Comparison of ENCODE assay signal across 27 cellular contexts in the genomic region with DNA sequence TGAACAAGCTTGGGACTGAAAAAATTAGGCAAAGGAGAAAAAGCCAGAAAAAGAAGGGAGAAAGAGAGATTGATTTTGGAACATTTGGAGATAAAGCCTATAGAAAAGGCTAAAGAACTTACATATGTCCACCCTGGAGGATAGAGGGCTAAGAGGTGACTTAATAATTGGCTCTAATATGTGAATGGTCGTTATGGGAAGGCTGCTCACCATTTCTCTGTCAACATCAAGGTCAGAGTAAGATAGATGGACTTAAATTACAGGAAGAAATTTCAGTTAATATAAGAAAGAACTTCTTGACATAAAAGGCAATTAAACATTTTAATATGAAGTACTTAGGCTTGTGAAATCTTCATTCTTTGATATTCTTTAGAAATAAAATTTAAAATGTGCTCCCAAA.
"Had no signal": no experiment of that assay in that cellular context is flagged by ENCODE, and none has a peak within 500 bp of the region (broad histone marks: within the 10 kb centered on the region; RNA-seq: fewer than 3 reads in every experiment).

No MANE protein-coding gene starts in this region.

- H3K4me3 ChIP-seq: psoas muscle, sigmoid colon, stomach, thyroid gland, tibial nerve, upper lobe of left lung, vagina had no signal

- H3K9me3 Mint-ChIP-seq: nephron had no signal

- H3K36me3 Mint-ChIP-seq: natural killer cell; stimulated activated effector memory CD8-positive, alpha-beta T cell treated with anti-CD3 and anti-CD28 coated beads, Interleukin-12 subunit alpha, Interleukin-12 subunit beta, amount 100 ng/mL, for 72 hours; stimulated activated naive B cell treated with anti-CD40 and anti-IgM and Interleukin-4, amounts not matched to agents 10 μg/mL and 1 μg/mL and 100 μg/mL, for 72 hours had no signal

- H3K27ac Mint-ChIP-seq: natural killer cell; progenitor cell of endocrine pancreas; stimulated activated effector memory CD8-positive, alpha-beta T cell treated with anti-CD3 and anti-CD28 coated beads, Interleukin-12 subunit alpha, Interleukin-12 subunit beta, amount 100 ng/mL, for 72 hours; stimulated activated naive B cell treated with anti-CD40 and anti-IgM and Interleukin-4, amounts not matched to agents 10 μg/mL and 1 μg/mL and 100 μg/mL, for 72 hours; stimulated activated naive CD8-positive, alpha-beta T cell treated with anti-CD3 and anti-CD28 coated beads, Interleukin-15, Interleukin-2, amounts not matched to agents 100 ng/mL and 50 ng/mL, for 24 hours had no signal

- H3K27me3 Mint-ChIP-seq: progenitor cell of endocrine pancreas; stimulated activated naive B cell treated with anti-CD40 and anti-IgM and Interleukin-4, amounts not matched to agents 10 μg/mL and 1 μg/mL and 100 μg/mL, for 72 hours; stimulated activated naive CD8-positive, alpha-beta T cell treated with anti-CD3 and anti-CD28 coated beads, Interleukin-15, Interleukin-2, amounts not matched to agents 100 ng/mL and 50 ng/mL, for 24 hours had no signal

- H3K4me3 Mint-ChIP-seq: natural killer cell; nephron; stimulated activated effector memory CD8-positive, alpha-beta T cell treated with anti-CD3 and anti-CD28 coated beads, Interleukin-12 subunit alpha, Interleukin-12 subunit beta, amount 100 ng/mL, for 72 hours; stimulated activated naive B cell treated with anti-CD40 and anti-IgM and Interleukin-4, amounts not matched to agents 10 μg/mL and 1 μg/mL and 100 μg/mL, for 72 hours; stimulated activated naive CD8-positive, alpha-beta T cell treated with anti-CD3 and anti-CD28 coated beads, Interleukin-15, Interleukin-2, amounts not matched to agents 100 ng/mL and 50 ng/mL, for 24 hours had no signal

- H3K4me1 Mint-ChIP-seq: natural killer cell; stimulated activated effector memory CD8-positive, alpha-beta T cell treated with anti-CD3 and anti-CD28 coated beads, Interleukin-12 subunit alpha, Interleukin-12 subunit beta, amount 100 ng/mL, for 72 hours; stimulated activated naive B cell treated with anti-CD40 and anti-IgM and Interleukin-4, amounts not matched to agents 10 μg/mL and 1 μg/mL and 100 μg/mL, for 72 hours had no signal

- H3K9me3 ChIP-seq: psoas muscle, right lobe of liver, thoracic aorta, thyroid gland, tibial nerve, upper lobe of left lung, vagina had no signal

- DNase-seq: natural killer cell; nucleus accumbens; posterior cingulate gyrus; psoas muscle; right cardiac atrium; right lobe of liver; sigmoid colon; small intestine; stimulated activated CD4-positive, alpha-beta T cell treated with anti-CD3 and anti-CD28 coated beads, Interleukin-15, amount 100 ng/mL, for 24 hours; stimulated activated CD4-positive, alpha-beta T cell treated with anti-CD3 and anti-CD28 coated beads, Interleukin-2, amount 100 ng/mL, for 24 hours; stimulated activated CD4-positive, alpha-beta T cell treated with anti-CD3 and anti-CD28 coated beads, Interleukin-2, amount 100 ng/mL, for 48 hours; stimulated activated CD4-positive, alpha-beta T cell treated with anti-CD3 and anti-CD28 coated beads, Interleukin-4, amount 100 ng/mL, for 24 hours; stimulated activated naive B cell treated with anti-CD40 and anti-IgM and Interleukin-4, amounts not matched to agents 10 μg/mL and 1 μg/mL and 100 μg/mL, for 72 hours; stimulated activated naive CD4-positive, alpha-beta T cell treated with Interleukin-2 at 50 U/mL for 16 hours; stomach; thyroid gland; trophoblast cell; upper lobe of left lung had no signal

- H2AFZ ChIP-seq: parathyroid adenoma had no signal

- H3K27ac ChIP-seq: neutrophil, parathyroid adenoma, psoas muscle, right lobe of liver, sigmoid colon, stomach, thoracic aorta, thyroid gland, tibial nerve, upper lobe of left lung, vagina had no signal

- H3K9ac ChIP-seq: parathyroid adenoma had no signal

- H3K79me2 ChIP-seq: parathyroid adenoma had no signal

- H3K27me3 ChIP-seq: neutrophil, right lobe of liver, sigmoid colon, stomach, thyroid gland, tibial nerve, upper lobe of left lung, vagina had no signal

- H3K36me3 ChIP-seq: neutrophil, right lobe of liver, sigmoid colon, stomach, thoracic aorta, thyroid gland, tibial nerve, upper lobe of left lung, vagina had no signal

- H3K4me1 ChIP-seq: parathyroid adenoma, psoas muscle, right lobe of liver, sigmoid colon, stomach, thyroid gland, upper lobe of left lung, vagina had no signal
